12 cellular contexts compared by ENCODE assay signal in genomic region chr3:149396476-149396875, GRCh38. TPM values are rescaled to one million over a fixed set of nuclear protein-coding genes. Genes with fewer than 3 reads are reported as not detected.
"Had no signal": no experiment of that assay in that cellular context is flagged by ENCODE, and none has a peak within 500 bp of the region (broad histone marks: within the 10 kb centered on the region; RNA-seq: fewer than 3 reads in every experiment).

No MANE protein-coding gene starts in this region.

- H3K4me3 Mint-ChIP-seq: activated CD4-positive, alpha-beta memory T cell treated with anti-CD3 and anti-CD28 coated beads for 36 hours; activated naive CD8-positive, alpha-beta T cell treated with anti-CD3 and anti-CD28 coated beads for 36 hours; activated T-cell treated with anti-CD3 and anti-CD28 coated beads, Interleukin-2, amount 50 U/mL, for 72 hours; memory B cell; neural crest cell had no signal

- H3K27ac Mint-ChIP-seq: activated CD4-positive, alpha-beta memory T cell treated with anti-CD3 and anti-CD28 coated beads for 36 hours; activated naive CD8-positive, alpha-beta T cell treated with anti-CD3 and anti-CD28 coated beads for 36 hours; activated T-cell treated with anti-CD3 and anti-CD28 coated beads, Interleukin-2, amount 50 U/mL, for 72 hours; memory B cell had no signal

- H3K27ac ChIP-seq: foreskin keratinocyte, transverse colon had no signal

- H3K36me3 Mint-ChIP-seq: activated CD4-positive, alpha-beta memory T cell treated with anti-CD3 and anti-CD28 coated beads for 36 hours; activated naive CD8-positive, alpha-beta T cell treated with anti-CD3 and anti-CD28 coated beads for 36 hours; memory B cell had no signal

- DNase-seq: activated CD4-positive, alpha-beta memory T cell treated with anti-CD3 and anti-CD28 coated beads for 36 hours; activated gamma-delta T cell treated with Interleukin-2 at 50 U/mL for 16 hours; activated naive CD8-positive, alpha-beta T cell treated with anti-CD3 and anti-CD28 coated beads for 36 hours; activated T-cell treated with anti-CD3 and anti-CD28 coated beads, Interleukin-2, amount 50 U/mL, for 72 hours; anterior cingulate cortex; foreskin keratinocyte; left colon; small intestine; transverse colon had no signal

- H3K4me1 Mint-ChIP-seq: activated naive CD8-positive, alpha-beta T cell treated with anti-CD3 and anti-CD28 coated beads for 36 hours; memory B cell; neural crest cell had no signal

- ATAC-seq: activated T-cell treated with anti-CD3 and anti-CD28 coated beads, Interleukin-2, amount 50 U/mL, for 72 hours; foreskin keratinocyte; left colon had no signal

- H3K4me3 ChIP-seq: transverse colon had no signal

- H3K9me3 ChIP-seq: transverse colon had no signal

- H3K9me3 Mint-ChIP-seq: activated CD4-positive, alpha-beta memory T cell treated with anti-CD3 and anti-CD28 coated beads for 36 hours; activated naive CD8-positive, alpha-beta T cell treated with anti-CD3 and anti-CD28 coated beads for 36 hours; activated T-cell treated with anti-CD3 and anti-CD28 coated beads, Interleukin-2, amount 50 U/mL, for 72 hours; memory B cell had no signal

- H3K36me3 ChIP-seq: transverse colon had no signal

- H3K27me3 ChIP-seq: foreskin keratinocyte, transverse colon had no signal

RNA-seq across cellular contexts. Expression of gene TM4SF1, which starts 19.0 kb away (rescaled TPM):
- total RNA-seq: activated naive CD8-positive, alpha-beta T cell treated with anti-CD3 and anti-CD28 coated beads for 36 hours; neural crest cell; T-helper 2 cell treated with Interferon-gamma antibody and Interleukin-4, amounts not matched to agents 100 ng/mL and 5 ng/mL, for 36 hours had no signal
